ENCODE assay signal across 17 cellular contexts in the genomic region with DNA sequence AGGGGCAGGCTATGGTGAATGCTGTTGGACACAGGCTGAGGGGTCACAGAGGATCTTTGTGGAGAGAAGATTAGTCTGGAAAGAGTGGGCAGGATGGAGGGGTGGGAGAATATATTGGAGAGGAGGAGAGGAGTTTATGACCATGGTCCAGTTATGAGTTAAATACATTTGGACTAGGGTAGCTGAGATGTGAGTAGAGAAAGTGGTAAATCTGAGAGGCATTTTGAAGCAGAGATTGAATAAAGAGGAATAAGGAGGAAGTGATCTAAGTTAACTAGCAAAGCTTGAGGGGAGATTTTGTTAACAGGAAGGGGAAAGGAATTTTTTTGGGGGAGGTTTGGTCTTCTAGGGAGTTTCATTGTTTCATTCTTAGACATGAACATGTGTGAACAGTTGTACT.
"Had no signal": no experiment of that assay in that cellular context is flagged by ENCODE, and none has a peak within 500 bp of the region (broad histone marks: within the 10 kb centered on the region; RNA-seq: fewer than 3 reads in every experiment).

No MANE protein-coding gene starts in this region.

- H3K9me3 Mint-ChIP-seq: activated CD4-positive, alpha-beta T cell treated with anti-CD3 and anti-CD28 coated beads, Interleukin-2, amount 10 ng/mL, durations not matched to agents 24 days and 14 days; activated naive CD4-positive, alpha-beta T cell treated with anti-CD3 and anti-CD28 coated beads for 36 hours; activated T-helper 17 cell treated with anti-CD3 and anti-CD28 coated beads, Interleukin-2, amount 50 U/mL, for 72 hours; stimulated activated naive CD8-positive, alpha-beta T cell treated with anti-CD3 and anti-CD28 coated beads, Interleukin-15, amount 100 ng/mL, for 72 hours; WTC11 had no signal

- H3K27me3 Mint-ChIP-seq: activated CD4-positive, alpha-beta T cell treated with anti-CD3 and anti-CD28 coated beads, Interleukin-2, amount 10 ng/mL, durations not matched to agents 24 days and 14 days; activated T-helper 17 cell treated with anti-CD3 and anti-CD28 coated beads, Interleukin-2, amount 50 U/mL, for 72 hours; stimulated activated naive CD8-positive, alpha-beta T cell treated with anti-CD3 and anti-CD28 coated beads, Interleukin-15, amount 100 ng/mL, for 72 hours had no signal

- H3K9me3 ChIP-seq: esophagus squamous epithelium, heart left ventricle, left lung, thoracic aorta had no signal

- H3K4me1 Mint-ChIP-seq: activated T-helper 17 cell treated with anti-CD3 and anti-CD28 coated beads, Interleukin-2, amount 50 U/mL, for 72 hours; WTC11 had no signal

- FAIRE-seq: colon had no signal

- DNase-seq: activated CD8-positive, alpha-beta memory T cell treated with anti-CD3 and anti-CD28 coated beads for 24 hours; esophagus squamous epithelium; foreskin melanocyte; heart left ventricle; islet precursor cell; left lung; mesenchymal stem cell; stimulated activated CD4-positive, alpha-beta T cell treated with anti-CD3 and anti-CD28 coated beads, Interleukin-4, amount 100 ng/mL, for 24 hours had no signal

- H3K4me3 ChIP-seq: cardiac muscle cell had no signal

- H3K4me3 Mint-ChIP-seq: activated CD4-positive, alpha-beta T cell treated with anti-CD3 and anti-CD28 coated beads, Interleukin-2, amount 10 ng/mL, durations not matched to agents 24 days and 14 days; activated naive CD4-positive, alpha-beta T cell treated with anti-CD3 and anti-CD28 coated beads for 36 hours; activated T-helper 17 cell treated with anti-CD3 and anti-CD28 coated beads, Interleukin-2, amount 50 U/mL, for 72 hours; nephron; stimulated activated naive CD8-positive, alpha-beta T cell treated with anti-CD3 and anti-CD28 coated beads, Interleukin-15, amount 100 ng/mL, for 72 hours; WTC11 had no signal

- H3K27me3 ChIP-seq: esophagus squamous epithelium, heart left ventricle, left lung had no signal

- H3K36me3 ChIP-seq: cardiac muscle cell, esophagus squamous epithelium, heart left ventricle, left lung, thoracic aorta had no signal

- H3K27ac Mint-ChIP-seq: activated CD4-positive, alpha-beta T cell treated with anti-CD3 and anti-CD28 coated beads, Interleukin-2, amount 10 ng/mL, durations not matched to agents 24 days and 14 days; activated naive CD4-positive, alpha-beta T cell treated with anti-CD3 and anti-CD28 coated beads for 36 hours; activated T-helper 17 cell treated with anti-CD3 and anti-CD28 coated beads, Interleukin-2, amount 50 U/mL, for 72 hours; nephron; stimulated activated naive CD8-positive, alpha-beta T cell treated with anti-CD3 and anti-CD28 coated beads, Interleukin-15, amount 100 ng/mL, for 72 hours; WTC11 had no signal

- H3K27ac ChIP-seq: cardiac muscle cell had no signal
